ENCODE assay signal across 8 cellular contexts in the genomic region with DNA sequence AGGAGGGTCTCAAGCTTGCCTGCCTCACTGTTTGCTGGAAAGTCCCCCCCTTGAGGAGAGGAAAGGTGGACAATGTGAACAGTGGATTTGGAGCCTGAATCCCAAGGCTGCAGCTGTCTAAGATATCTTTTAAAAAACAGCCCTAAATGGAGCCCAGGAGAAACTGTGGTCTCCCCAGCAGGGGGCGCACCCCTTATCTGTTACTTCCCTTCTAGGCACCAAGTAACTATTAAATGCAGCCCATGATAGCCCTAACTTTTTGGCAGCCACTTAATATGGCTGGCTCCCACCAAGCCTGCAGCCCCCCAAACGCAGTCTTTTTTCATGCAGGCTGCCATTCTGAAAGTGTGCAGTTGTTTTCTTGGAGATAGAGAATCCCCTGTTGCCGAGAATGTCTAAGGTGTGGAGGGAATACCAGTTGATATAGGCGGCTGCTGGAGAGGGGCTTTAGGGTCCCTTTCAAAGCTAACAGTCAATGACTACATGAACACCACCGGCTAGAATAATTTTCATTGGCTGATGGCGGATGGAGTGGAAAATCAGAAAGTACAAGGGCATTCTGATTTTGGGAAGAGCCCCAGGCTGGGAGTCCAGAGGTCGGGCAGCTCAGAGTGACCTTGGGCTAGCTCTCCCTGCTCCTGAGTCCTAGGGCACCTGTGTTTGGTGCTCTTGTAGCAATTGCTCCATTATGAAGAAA. TPM values are rescaled to one million over a fixed set of nuclear protein-coding genes. Genes with fewer than 3 reads are reported as not detected.
A peak's percentile ranks its signal among the peaks of the same experiment; 100 is the strongest.
DNase-seq lines count a peak whose midpoint lies in the region; ATAC-seq, FAIRE-seq and TF ChIP-seq lines count a peak whose summit lies in the region.

No MANE protein-coding gene starts in this region.

- H3K4me1 Mint-ChIP-seq in activated CD4-positive, alpha-beta memory T cell treated with anti-CD3 and anti-CD28 coated beads for 36 hours (ENCODE audit: low read depth), result peaks cover 6% of the 10 kb centered on the region

- peaks cover 59% of the 10 kb centered on the region for H3K27me3 ChIP-seq in GM23248 (replicated peaks; ENCODE audit: insufficient read depth)

- no peaks in the 10 kb centered on the region for H3K79me2 ChIP-seq in GM23248 (ENCODE audit: insufficient read depth)

- H3K9ac ChIP-seq in GM23248, result no peak overlapping the region
- H3K9ac ChIP-seq in kidney (ENCODE audit: low read length in 2 of 2), result peak overlapping the region in 1 of 2 donors; percentile 39

- TF ChIP-seq CTCF in kidney (IDR thresholded peaks at IDR 0.05; ENCODE audit: borderline replicate concordance, extremely low read depth, insufficient read depth) (peak; percentile 20), omental fat pad (IDR thresholded peaks at IDR 0.05) (no peak)

- H3K4me3 Mint-ChIP-seq in activated CD4-positive, alpha-beta memory T cell treated with anti-CD3 and anti-CD28 coated beads for 36 hours, result no peak overlapping the region

- H3K4me1 ChIP-seq in GM23248 (ENCODE audit: insufficient read depth) (peaks cover 8% of the 10 kb centered on the region; the same call in 1 of the 2 replicates), kidney (ENCODE audit: control insufficient read depth in 1 of 2, insufficient read depth in 1 of 2, low read depth in 1 of 2, low read length in 2 of 2) (peaks cover 0 to 3% of the 10 kb centered on the region in 2 donors)

- ATAC-seq in GM18858 (IDR thresholded peaks at IDR 0.05; ENCODE audit: unreplicated experiment) (no peak), omental fat pad (ENCODE audit: low FRiP score) (no peak)

- CTCF ChIA-PET in activated CD4-positive, alpha-beta memory T cell treated with anti-CD3 and anti-CD28 coated beads for 36 hours (lab: Charles Lee), result interaction anchor here (0.8 to 1.2 kb wide), 5 partner anchors 26 to 69 kb away, joined by 3 read pairs; no protein-coding TSS in a partner anchor

- WGBS in GM23248 (ENCODE audit: low coverage in 1 of 2, low lambda C conversion rate in 2 of 2, missing lambda C conversion rate in 2 of 2), 2 experiments, result 54 to 55% methylated on average over 7 of the region's 7 CpGs

- in situ Hi-C loops in GM23248 (cut with MboI), result no loop called here

- no peak overlapping the region for H3K4me3 ChIP-seq in GM23248
- peak overlapping the region; percentile 49 to 54 for H3K4me3 ChIP-seq in kidney (ENCODE audit: low read length in 2 of 2)

- POLR2A ChIA-PET in activated CD4-positive, alpha-beta memory T cell treated with anti-CD3 and anti-CD28 coated beads for 36 hours (lab: Charles Lee), result interaction anchor here (1.5 kb wide), 1 partner anchor 7 kb away, joined by 3 read pairs; no protein-coding TSS in a partner anchor

- H3K9me2 ChIP-seq in GM23248 (ENCODE audit: insufficient read depth), result no peaks in the 10 kb centered on the region

- H3K27me3 Mint-ChIP-seq in activated CD4-positive, alpha-beta memory T cell treated with anti-CD3 and anti-CD28 coated beads for 36 hours, result peaks cover 57% of the 10 kb centered on the region

- H3K4me2 ChIP-seq in GM23248 (ENCODE audit: unreplicated experiment), result no peak overlapping the region

- peaks cover 19% of the 10 kb centered on the region for H3F3A ChIP-seq in GM23248 (ENCODE audit: insufficient read depth)

- DNase-seq in COLO829 (ENCODE audit: low spot score) (peak; percentile 43), GM23248 (peak; percentile 33), kidney (peak; percentile 13), activated gamma-delta T cell treated with Interleukin-2 at 50 U/mL for 16 hours (no peak), GF-D8 (lab: John Stamatoyannopoulos, UW) (no peak), omental fat pad (ENCODE audit: low spot score) (no peak)
- peak; percentile 59 for DNase-seq in activated CD4-positive, alpha-beta memory T cell treated with anti-CD3 and anti-CD28 coated beads for 36 hours

- H3K9me3 Mint-ChIP-seq in activated CD4-positive, alpha-beta memory T cell treated with anti-CD3 and anti-CD28 coated beads for 36 hours, result no peaks in the 10 kb centered on the region

- H2AFZ ChIP-seq in GM23248, result no peak overlapping the region

- no peaks in the 10 kb centered on the region for H4K20me1 ChIP-seq in GM23248 (ENCODE audit: insufficient read depth)

- no peaks in the 10 kb centered on the region for H3K36me3 ChIP-seq in GM23248 (ENCODE audit: low read depth)
- no peaks in the 10 kb centered on the region for H3K36me3 ChIP-seq in kidney (ENCODE audit: control insufficient read depth in 1 of 2, insufficient read depth in 2 of 2, low read length in 2 of 2)

- intact Hi-C loops in activated CD4-positive, alpha-beta memory T cell treated with anti-CD3 and anti-CD28 coated beads for 36 hours (cut with micrococcal nuclease), result loop anchor here (2.0 kb wide), 1 partner anchor 62 kb away; no protein-coding TSS in a partner anchor
- intact Hi-C loops in kidney (cut with DNase I), result no loop called here

- FAIRE-seq in kidney (lab: Jason Lieb, UNC), result no peak

- H3K9me3 ChIP-seq in GM23248 (ENCODE audit: low read depth) (no peaks in the 10 kb centered on the region), kidney (ENCODE audit: control insufficient read depth in 1 of 2, low read length in 2 of 2) (no peaks in the 10 kb centered on the region)

- H3K27ac ChIP-seq in GM23248 (no peak overlapping the region), kidney (ENCODE audit: low read depth in 2 of 2, low read length in 2 of 2) (peak overlapping the region in 1 of 2 donors; percentile 69)

- no peaks in the 10 kb centered on the region for H3K36me3 Mint-ChIP-seq in activated CD4-positive, alpha-beta memory T cell treated with anti-CD3 and anti-CD28 coated beads for 36 hours

- H3K27ac Mint-ChIP-seq in activated CD4-positive, alpha-beta memory T cell treated with anti-CD3 and anti-CD28 coated beads for 36 hours, result no peak overlapping the region

RNA-seq across cellular contexts. Expression of a gene that starts 1.3 kb away (rescaled TPM):
- not detected in 2 replicates for total RNA-seq in GM23248 (2014; rRNA removed; shearing (Covaris generic))
- polyA plus RNA-seq in GM23248 (2016; fragmentation: Nextera tagmentation; extraction: Ambion mirVana), result not detected in 2 replicates
- not detected for total RNA-seq in activated CD4-positive, alpha-beta memory T cell treated with anti-CD3 and anti-CD28 coated beads for 36 hours
- total RNA-seq in kidney, result 1.5 TPM
- 373 TPM for polyA plus RNA-seq in kidney (ENCODE audit: insufficient read depth, low read depth, low replicate concordance)
- 10 to 100 TPM in 1 of 4 donors, under 1 TPM in 1, not detected in 2; 0.46 to 15.5 TPM for total RNA-seq in omental fat pad

Comparison
In these comparisons a context has a peak if more than half of its experiments do, and no peak if none do; other contexts are left out.
1. DNase-seq: peak in COLO829 (single experiment), GM23248 (single experiment), activated CD4-positive, alpha-beta memory T cell treated with anti-CD3 and anti-CD28 coated beads for 36 hours (single experiment) and kidney (single experiment); none in activated gamma-delta T cell treated with Interleukin-2 at 50 U/mL for 16 hours (single experiment), GF-D8 (single experiment) and omental fat pad (single experiment).